ENCODE assay signal across 8 cellular contexts in the genomic region with DNA sequence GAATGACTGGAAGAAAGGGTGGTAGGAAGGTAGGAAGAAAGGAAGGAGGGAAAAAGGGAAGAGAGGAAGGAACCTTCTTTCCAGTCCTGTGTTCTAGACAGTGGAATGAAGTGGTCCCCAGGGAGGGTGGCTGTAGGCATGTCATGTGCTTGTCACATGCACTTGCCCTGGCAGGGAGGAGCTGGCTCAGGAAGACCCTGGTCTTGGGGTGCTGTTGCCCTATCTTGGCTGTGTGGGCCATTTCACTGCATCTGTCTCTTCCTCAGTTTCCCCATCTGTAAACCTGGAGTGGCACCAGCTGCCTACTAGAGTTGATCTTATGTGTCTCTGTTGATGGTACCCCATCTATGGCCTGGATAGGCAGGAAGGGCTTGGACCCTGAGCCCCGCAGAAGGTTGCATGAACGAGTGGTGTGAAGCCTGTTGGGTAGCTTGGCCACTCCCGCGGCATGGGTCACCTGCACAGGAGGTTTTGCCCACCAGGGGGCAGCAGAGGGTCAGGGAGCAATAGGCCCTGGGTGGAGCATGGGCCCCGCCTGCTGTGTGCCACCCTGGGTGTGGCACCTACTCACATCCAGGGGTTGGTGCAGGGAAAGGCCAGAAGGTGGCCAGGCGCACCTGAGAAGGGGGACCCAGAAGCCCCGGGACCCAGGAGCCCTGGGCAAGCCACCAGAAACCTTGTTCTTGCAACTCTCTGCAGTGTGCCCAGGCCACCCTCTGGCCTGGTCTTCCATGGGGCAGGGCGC. TPM values are rescaled to one million over a fixed set of nuclear protein-coding genes. Genes with fewer than 3 reads are reported as not detected.
A peak's percentile ranks its signal among the peaks of the same experiment; 100 is the strongest.
DNase-seq lines count a peak whose midpoint lies in the region; ATAC-seq and TF ChIP-seq lines count a peak whose summit lies in the region.

No MANE protein-coding gene starts in this region.

- WGBS in heart left ventricle, 4 donors, result 62 to 72% (median 66%) methylated on average over 7 to 8 of the region's 8 CpGs

- ATAC-seq in HG03520 (IDR thresholded peaks at IDR 0.05; ENCODE audit: unreplicated experiment) (peak; percentile 76), heart left ventricle (peak; percentile 37 to 75 (median 67))

- H3K36me3 ChIP-seq in heart left ventricle, result peaks cover 0 to 2% (median 0%) of the 10 kb centered on the region in 9 donors

- H3K27ac ChIP-seq in heart left ventricle, result no peak overlapping the region

- in situ Hi-C loops in GM13976 (cut with MboI; ENCODE audit: low sequenced_read_pairs, unreplicated experiment), result no loop called here

- peaks cover 0 to 3% (median 0%) of the 10 kb centered on the region in 12 donors for H3K4me1 ChIP-seq in heart left ventricle

- TF ChIP-seq POLR2A in heart left ventricle (IDR thresholded peaks at IDR 0.05), result no peak

- H3K27me3 ChIP-seq in heart left ventricle, result peaks cover 0 to 5% (median 0%) of the 10 kb centered on the region in 9 donors

- DNase-seq in 8988T (peak; percentile 89), GM13976 (ENCODE audit: low spot score) (peak; percentile 79), SHP77 treated with DMSO at 0.1 percent for 48 hours (lab: John Stamatoyannopoulos, UW) (peak; percentile 53), heart left ventricle (peak; percentile 42 to 81 (median 58)), epidermal melanocyte (ENCODE audit: insufficient read length, low spot score) (no peak)
- DNase-seq in activated effector memory CD4-positive, alpha-beta T cell treated with Interleukin-2 at 50 U/mL for 16 hours, result peak; percentile 61
- DNase-seq in stimulated activated CD4-positive, alpha-beta T cell treated with anti-CD3 and anti-CD28 coated beads, Interleukin-15, amount 100 ng/mL, for 24 hours, result peak; percentile 88

- H3K4me3 ChIP-seq in heart left ventricle, result no peak overlapping the region

- TF ChIP-seq CTCF in GM13976 (IDR thresholded peaks at IDR 0.05; ENCODE audit: borderline replicate concordance, control extremely low read depth, extremely low read depth, insufficient read depth, missing control alignments) (peak; percentile 74), heart left ventricle (IDR thresholded peaks at IDR 0.05) (peak; percentile 33 to 89 (median 57))

- H3K9me3 ChIP-seq in heart left ventricle, result no peaks in the 10 kb centered on the region

- intact Hi-C loops in heart left ventricle (cut with DNase I), result loop anchor here in 2 of 10 donors (5.0 to 10.0 kb wide), 3 partner anchors 384 to 776 kb away; no protein-coding TSS in a partner anchor

RNA-seq across cellular contexts. Expression of a gene that starts 25.1 kb away (rescaled TPM):
- 10 to 100 TPM in 4 of 9 donors, 1 to 10 TPM in 5; 3.6 to 37.7 (median 9.9) TPM for total RNA-seq in heart left ventricle
- polyA plus RNA-seq in heart left ventricle, result 10 to 100 TPM in 1 of 2 donors, 1 to 10 TPM in 1; 5.6 to 36.7 TPM

RNA-seq across cellular contexts. Expression of a gene that starts 52.5 kb away (rescaled TPM):
- total RNA-seq in heart left ventricle, result not detected
- not detected for polyA plus RNA-seq in heart left ventricle
